ENCODE assay signal across 16 cellular contexts in genomic region chr18:58308463-58308862, GRCh38.
"Had no signal": no experiment of that assay in that cellular context is flagged by ENCODE, and none has a peak within 500 bp of the region (broad histone marks: within the 10 kb centered on the region; RNA-seq: fewer than 3 reads in every experiment).

No MANE protein-coding gene starts in this region.

- H3K27ac ChIP-seq: SK-N-MC, tibial nerve had no signal

- H3K4me3 ChIP-seq: lung, SK-N-MC, tibial nerve had no signal

- H3K36me3 Mint-ChIP-seq: activated naive CD4-positive, alpha-beta T cell treated with anti-CD3 and anti-CD28 coated beads, Interleukin-2, amount 10 ng/mL, durations not matched to agents 7 days and 5 days had no signal

- DNase-seq: activated B cell treated with CpG ODN at 0.5 μM for 24 hours; activated CD4-positive, alpha-beta T cell treated with anti-CD3 and anti-CD28 coated beads, Interleukin-2, amount 10 ng/mL, durations not matched to agents 7 days and 5 days; activated CD8-positive, alpha-beta memory T cell treated with anti-CD3 and anti-CD28 coated beads for 24 hours; activated naive CD4-positive, alpha-beta T cell treated with anti-CD3 and anti-CD28 coated beads, Interleukin-2, amount 10 ng/mL, durations not matched to agents 7 days and 5 days; activated T-cell treated with anti-CD3 and anti-CD28 coated beads for 4 hours; dermis blood vessel endothelial cell; hippocampal formation; kidney glomerular epithelial cell; nephron progenitor cell; stimulated activated CD4-positive, alpha-beta T cell treated with anti-CD3 and anti-CD28 coated beads, Interleukin-15, amount 100 ng/mL, for 24 hours; stimulated activated CD4-positive, alpha-beta T cell treated with anti-CD3 and anti-CD28 coated beads, Interleukin-4, amount 100 ng/mL, for 24 hours had no signal

- H3K27ac Mint-ChIP-seq: activated B cell treated with CpG ODN at 0.5 μM for 24 hours; activated CD4-positive, alpha-beta T cell treated with anti-CD3 and anti-CD28 coated beads, Interleukin-2, amount 10 ng/mL, durations not matched to agents 7 days and 5 days; activated naive CD4-positive, alpha-beta T cell treated with anti-CD3 and anti-CD28 coated beads, Interleukin-2, amount 10 ng/mL, durations not matched to agents 7 days and 5 days; activated T-helper 2 cell treated with anti-CD3 and anti-CD28 coated beads, Interferon-gamma antibody, Interleukin-2, Interleukin-4, amounts not matched to agents 10 μg/mL and 5 μg/mL and 100 μg/mL, durations not matched to agents 14 hours and 24 hours and 36 hours had no signal

- H3K27me3 ChIP-seq: tibial nerve had no signal

- H3K9me3 Mint-ChIP-seq: central memory CD8-positive, alpha-beta T cell had no signal

- H3K4me1 ChIP-seq: tibial nerve had no signal

- H3K4me3 Mint-ChIP-seq: activated B cell treated with CpG ODN at 0.5 μM for 24 hours; activated CD4-positive, alpha-beta T cell treated with anti-CD3 and anti-CD28 coated beads, Interleukin-2, amount 10 ng/mL, durations not matched to agents 7 days and 5 days; activated naive CD4-positive, alpha-beta T cell treated with anti-CD3 and anti-CD28 coated beads, Interleukin-2, amount 10 ng/mL, durations not matched to agents 7 days and 5 days; central memory CD8-positive, alpha-beta T cell; nephron progenitor cell had no signal

- H3K36me3 ChIP-seq: tibial nerve had no signal
